27 cellular contexts compared by ENCODE assay signal in the genomic region with DNA sequence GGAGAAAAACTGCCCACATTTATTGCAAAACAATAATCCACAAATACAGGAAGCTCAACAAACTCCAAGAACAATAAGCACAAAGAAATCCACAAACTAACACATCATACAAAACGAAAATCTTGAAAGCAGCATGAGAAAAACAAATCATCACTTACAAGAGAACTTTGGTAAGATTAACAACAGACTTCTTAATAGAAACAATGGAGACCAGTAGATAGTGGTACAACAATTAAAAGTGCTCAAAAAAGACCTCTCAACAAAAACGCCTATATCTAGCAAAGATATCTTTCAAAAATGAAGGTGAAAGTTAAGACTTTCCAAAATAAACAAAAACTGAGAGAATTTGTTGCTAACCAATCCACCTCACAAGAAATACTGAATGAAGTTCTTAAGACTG. TPM values are rescaled to one million over a fixed set of nuclear protein-coding genes. Genes with fewer than 3 reads are reported as not detected.
DNase-seq lines count a peak whose midpoint lies in the region; TF ChIP-seq lines count a peak whose summit lies in the region.
"Had no signal": no experiment of that assay in that cellular context is flagged by ENCODE, and none has a peak within 500 bp of the region (broad histone marks: within the 10 kb centered on the region; RNA-seq: fewer than 3 reads in every experiment).

No MANE protein-coding gene starts in this region.

- POLR2A ChIA-PET in Caco-2 (lab: Charles Lee), result no interaction called here
- POLR2A ChIA-PET in HEK293 (lab: Yijun Ruan, JAX), result no interaction called here

- no peaks in the 10 kb centered on the region for H3K4me1 Mint-ChIP-seq in Caco-2 (ENCODE audit: low read depth, unreplicated experiment)
- H3K4me1 Mint-ChIP-seq: activated B cell treated with CpG ODN at 0.5 μM for 24 hours; activated naive CD8-positive, alpha-beta T cell treated with anti-CD3 and anti-CD28 coated beads for 36 hours; brain; memory B cell; naive B cell had no signal

- H3K27ac ChIP-seq in HEK293 (ENCODE audit: extremely low read depth, low read depth, low read length) (no peak overlapping the region), ovary (no peak overlapping the region)
- H3K27ac ChIP-seq: colonic mucosa, right atrium auricular region, thyroid gland had no signal

- no peak for TF ChIP-seq POLR2A in ovary (IDR thresholded peaks at IDR 0.05)

- CTCF ChIA-PET in Caco-2 (lab: Charles Lee), result no interaction called here
- CTCF ChIA-PET in HEK293 (lab: Yijun Ruan, JAX), result no interaction called here

- H3K4me1 ChIP-seq in Caco-2 (no peaks in the 10 kb centered on the region), HEK293 (ENCODE audit: control insufficient read depth, insufficient read depth, low read length) (no peaks in the 10 kb centered on the region), adipocyte (ENCODE audit: control insufficient read depth, insufficient read depth, low read length) (no peaks in the 10 kb centered on the region), ovary (ENCODE audit: insufficient read depth) (no peaks in the 10 kb centered on the region)
- H3K4me1 ChIP-seq: colonic mucosa, right atrium auricular region, thyroid gland had no signal

- no peak for DNase-seq in Caco-2
- DNase-seq in adipocyte (ENCODE audit: low read depth), result peak; percentile 2
- peak; percentile 6 for DNase-seq in fibroblast of the aortic adventitia (ENCODE audit: low read depth)
- no peak for DNase-seq in stimulated activated CD4-positive, alpha-beta T cell treated with anti-CD3 and anti-CD28 coated beads, Interleukin-4, amount 100 ng/mL, for 24 hours
- DNase-seq in ovary, result no peak
- DNase-seq in medulla oblongata (ENCODE audit: extremely low spot score), result no peak
- no peak for DNase-seq in iPS-NIHi7 (ENCODE audit: extremely low spot score)
- DNase-seq: activated B cell treated with CpG ODN at 0.5 μM for 24 hours; activated CD4-positive, alpha-beta T cell treated with anti-CD3 and anti-CD28 coated beads, Interleukin-2, amount 50 U/mL, for 4 hours; activated CD8-positive, alpha-beta memory T cell treated with anti-CD3 and anti-CD28 coated beads, Interleukin-2, amount 50 U/mL, for 48 hours; activated naive CD8-positive, alpha-beta T cell treated with anti-CD3 and anti-CD28 coated beads for 36 hours; CD4-positive, alpha-beta T cell; colonic mucosa; glutamatergic neuron; KG1; kidney glomerular epithelial cell; naive B cell; NCI-H1048; NCI-H1930; thyroid gland had no signal

- H3K27ac Mint-ChIP-seq in Caco-2 (ENCODE audit: unreplicated experiment), result peak overlapping the region; percentile 50
- H3K27ac Mint-ChIP-seq: activated B cell treated with CpG ODN at 0.5 μM for 24 hours; activated naive CD8-positive, alpha-beta T cell treated with anti-CD3 and anti-CD28 coated beads for 36 hours; activated T-helper 2 cell treated with anti-CD3 and anti-CD28 coated beads, Interferon-gamma antibody, Interleukin-2, Interleukin-4, amounts not matched to agents 10 μg/mL and 5 μg/mL and 100 μg/mL, durations not matched to agents 14 hours and 24 hours and 36 hours; brain; CD4-positive, alpha-beta T cell; memory B cell; naive B cell; stimulated activated naive CD8-positive, alpha-beta T cell treated with anti-CD3 and anti-CD28 coated beads, Interleukin-15, Interleukin-2, amounts not matched to agents 100 ng/mL and 50 ng/mL, for 24 hours; T-helper 2 cell treated with Interferon-gamma antibody and Interleukin-4, amounts not matched to agents 5 μg/mL and 100 μg/mL, for 36 hours had no signal

- WGBS in ovary, 3 donors, result 73 to 78% (median 74%) methylated on average over 2 of the region's 2 CpGs

- H3K4me3 ChIP-seq in Caco-2 (ENCODE audit: low read depth, low read length) (no peak overlapping the region), HEK293 (ENCODE audit: low read depth, low read length) (no peak overlapping the region), adipocyte (ENCODE audit: low read length) (peak overlapping the region; percentile 63), fibroblast of the aortic adventitia (ENCODE audit: low read depth, low read length) (no peak overlapping the region), ovary (no peak overlapping the region)
- H3K4me3 ChIP-seq: colonic mucosa, right atrium auricular region, thyroid gland had no signal

- H3K9me3 Mint-ChIP-seq in Caco-2 (ENCODE audit: unreplicated experiment), result peaks cover 36% of the 10 kb centered on the region

- H3K27me3 ChIP-seq in Caco-2 (replicated peaks; ENCODE audit: control insufficient read depth, insufficient read depth, low read length) (no peaks in the 10 kb centered on the region), adipocyte (replicated peaks; ENCODE audit: control insufficient read depth, insufficient read depth, low read length) (no peaks in the 10 kb centered on the region), ovary (no peaks in the 10 kb centered on the region)
- H3K27me3 ChIP-seq: colonic mucosa, right atrium auricular region, thyroid gland had no signal

- BruUV-seq in Caco-2 (replicated peaks; lab: Mats Ljungman, UMichigan), result no TSS peak

- TF ChIP-seq EP300 in ovary (IDR thresholded peaks at IDR 0.05), result no peak

- intact Hi-C loops in Caco-2 (cut with micrococcal nuclease; ENCODE audit: unreplicated experiment) (no loop called here), ovary (cut with DNase I) (no loop called here)

- H3K9ac ChIP-seq in adipocyte (ENCODE audit: low read length), result no peak overlapping the region

- H3K36me3 ChIP-seq in Caco-2 (ENCODE audit: control insufficient read depth, insufficient read depth, low read length), result no peaks in the 10 kb centered on the region
- no peaks in the 10 kb centered on the region for H3K36me3 ChIP-seq in HEK293 (ENCODE audit: control insufficient read depth in 2 of 2, insufficient read depth in 1 of 2, low read length in 2 of 2)
- no peaks in the 10 kb centered on the region for H3K36me3 ChIP-seq in adipocyte (ENCODE audit: control insufficient read depth, insufficient read depth, low read length, severe bottlenecking)
- H3K36me3 ChIP-seq in ovary, result no peaks in the 10 kb centered on the region
- H3K36me3 ChIP-seq: colonic mucosa, right atrium auricular region, thyroid gland had no signal

- H3K36me3 Mint-ChIP-seq in Caco-2 (ENCODE audit: insufficient read depth, unreplicated experiment), result peaks cover 10% of the 10 kb centered on the region

- H3K27me3 Mint-ChIP-seq in Caco-2 (ENCODE audit: insufficient read depth, unreplicated experiment), result no peaks in the 10 kb centered on the region
- H3K27me3 Mint-ChIP-seq: activated B cell treated with CpG ODN at 0.5 μM for 24 hours; activated naive CD8-positive, alpha-beta T cell treated with anti-CD3 and anti-CD28 coated beads for 36 hours; brain; CD4-positive, alpha-beta T cell; memory B cell had no signal

- TF ChIP-seq CTCF in Caco-2 (IDR thresholded peaks at IDR 0.05; ENCODE audit: insufficient read depth in 1 of 2, low read depth in 1 of 2, low read length in 1 of 2, severe bottlenecking in 1 of 2, unreplicated experiment in 1 of 2) (no peak), HEK293 (tag by site-specific recombination; IDR thresholded peaks at IDR 0.05) (no peak), fibroblast of the aortic adventitia (IDR thresholded peaks at IDR 0.05; ENCODE audit: insufficient read depth, low read length) (no peak), ovary (IDR thresholded peaks at IDR 0.05) (no peak)

- no peak overlapping the region for H3K4me3 Mint-ChIP-seq in Caco-2 (ENCODE audit: unreplicated experiment)
- H3K4me3 Mint-ChIP-seq: activated B cell treated with CpG ODN at 0.5 μM for 24 hours; activated naive CD8-positive, alpha-beta T cell treated with anti-CD3 and anti-CD28 coated beads for 36 hours; brain; CD4-positive, alpha-beta T cell; memory B cell; naive B cell; stimulated activated naive CD8-positive, alpha-beta T cell treated with anti-CD3 and anti-CD28 coated beads, Interleukin-15, Interleukin-2, amounts not matched to agents 100 ng/mL and 50 ng/mL, for 24 hours; T-helper 2 cell treated with Interferon-gamma antibody and Interleukin-4, amounts not matched to agents 5 μg/mL and 100 μg/mL, for 36 hours had no signal

- H3K9me3 ChIP-seq in Caco-2 (peaks cover 17% of the 10 kb centered on the region), HEK293 (ENCODE audit: control insufficient read depth, insufficient read depth, low read depth, low read length) (no peaks in the 10 kb centered on the region), adipocyte (ENCODE audit: control insufficient read depth, low read length) (peaks cover 30% of the 10 kb centered on the region), ovary (no peaks in the 10 kb centered on the region)
- H3K9me3 ChIP-seq: colonic mucosa, thyroid gland had no signal

TF ChIP-seq in HEK293, 187 proteins besides CTCF, POLR2A, EP300 and RAD21 (continues in another document):
- TF ChIP-seq ZFP69B (tag by site-specific recombination; IDR thresholded peaks at IDR 0.05) (no peak), ZNF133 (tag by site-specific recombination; IDR thresholded peaks at IDR 0.05) (peak; percentile 62; the same call in 1 of the 2 replicates), ZNF626 (tag by site-specific recombination; IDR thresholded peaks at IDR 0.05) (0 out of 2 replicates have a peak, but pooled peaks have one; percentile 63)
- TF ChIP-seq, protein P1, sequence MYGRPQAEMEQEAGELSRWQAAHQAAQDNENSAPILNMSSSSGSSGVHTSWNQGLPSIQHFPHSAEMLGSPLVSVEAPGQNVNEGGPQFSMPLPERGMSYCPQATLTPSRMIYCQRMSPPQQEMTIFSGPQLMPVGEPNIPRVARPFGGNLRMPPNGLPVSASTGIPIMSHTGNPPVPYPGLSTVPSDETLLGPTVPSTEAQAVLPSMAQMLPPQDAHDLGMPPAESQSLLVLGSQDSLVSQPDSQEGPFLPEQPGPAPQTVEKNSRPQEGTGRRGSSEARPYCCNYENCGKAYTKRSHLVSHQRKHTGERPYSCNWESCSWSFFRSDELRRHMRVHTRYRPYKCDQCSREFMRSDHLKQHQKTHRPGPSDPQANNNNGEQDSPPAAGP (tag by site-specific recombination; IDR thresholded peaks at IDR 0.05), result no peak

RNA-seq across cellular contexts. Expression of a gene that starts 38.4 kb away (rescaled TPM):
- total RNA-seq in Caco-2 (2022), result 1.8 and 2.0 TPM in 2 replicates
- 0.25 and 4.4 TPM in 2 replicates for total RNA-seq in fibroblast of the aortic adventitia (ENCODE audit: low replicate concordance)
- 1 to 10 TPM; 1.8 to 7.1 (median 5.7) TPM for total RNA-seq in ovary
- polyA plus RNA-seq in ovary, result 1 to 10 TPM; 2.9 to 3.9 TPM

RNA-seq across cellular contexts. Expression of a gene that starts 42.8 kb away (rescaled TPM):
- total RNA-seq in Caco-2 (2022) (76.1 and 78.9 TPM in 2 replicates), fibroblast of the aortic adventitia (ENCODE audit: low replicate concordance) (19.8 and 49.1 TPM in 2 replicates), ovary (100 to 1,000 TPM in 1 of 7 donors, 10 to 100 TPM in 6; 54.1 to 101 (median 68.1) TPM)
- polyA plus RNA-seq in ovary, result 10 to 100 TPM; 89.0 to 92.4 TPM

Comparison
In these comparisons a context has a peak if more than half of its experiments do, and no peak if none do; other contexts are left out.
1. DNase-seq: peak in adipocyte (single experiment) and fibroblast of the aortic adventitia (single experiment); none in Caco-2 (0 of 2), stimulated activated CD4-positive, alpha-beta T cell treated with anti-CD3 and anti-CD28 coated beads, Interleukin-4, amount 100 ng/mL, for 24 hours (single experiment), ovary (0 of 5), medulla oblongata (single experiment) and iPS-NIHi7 (single experiment).